Comparison of ENCODE assay signal across 8 cellular contexts in genomic region chr2:219388127-219388844, GRCh38. TPM values are rescaled to one million over a fixed set of nuclear protein-coding genes. Genes with fewer than 3 reads are reported as not detected.
A peak's percentile ranks its signal among the peaks of the same experiment; 100 is the strongest.
DNase-seq lines count a peak whose midpoint lies in the region; ATAC-seq and TF ChIP-seq lines count a peak whose summit lies in the region.

No MANE protein-coding gene starts in this region.

- H3K4me3 ChIP-seq in HAP-1, result peak overlapping the region; percentile 30
- H3K4me3 ChIP-seq in Loucy (ENCODE audit: low read length, poor library complexity, severe bottlenecking), result peak overlapping the region; percentile 73

- H3K36me3 ChIP-seq in ES-I3 (ENCODE audit: insufficient read depth, low read length), result peaks cover 8% of the 10 kb centered on the region; the same call in 1 of the 2 replicates
- H3K36me3 ChIP-seq in HAP-1 (replicated peaks), result peaks cover 18% of the 10 kb centered on the region
- H3K36me3 ChIP-seq in Loucy (ENCODE audit: insufficient read depth, low read length), result peaks cover 9% of the 10 kb centered on the region; the same call in 1 of the 2 replicates

- H3K9me3 Mint-ChIP-seq in neural crest cell, result no peaks in the 10 kb centered on the region
- no peaks in the 10 kb centered on the region for H3K9me3 Mint-ChIP-seq in stimulated activated naive CD8-positive, alpha-beta T cell treated with anti-CD3 and anti-CD28 coated beads, Interleukin-15, amount 100 ng/mL, for 72 hours

- H3K4me2 ChIP-seq in Loucy (ENCODE audit: low read depth, low read length, poor library complexity, severe bottlenecking), result peak overlapping the region; percentile 83

- no peaks in the 10 kb centered on the region for H3K27me3 ChIP-seq in HAP-1 (ENCODE audit: low read depth)
- H3K27me3 ChIP-seq in Loucy (ENCODE audit: insufficient read depth, low read length, poor library complexity, severe bottlenecking), result no peaks in the 10 kb centered on the region

- peak overlapping the region; percentile 84 for H3K4me3 Mint-ChIP-seq in neural crest cell
- peak overlapping the region; percentile 74 to 80 for H3K4me3 Mint-ChIP-seq in stimulated activated naive CD8-positive, alpha-beta T cell treated with anti-CD3 and anti-CD28 coated beads, Interleukin-15, amount 100 ng/mL, for 72 hours

- H3K79me2 ChIP-seq in Loucy (ENCODE audit: insufficient read depth, low read length), result peaks cover 23% of the 10 kb centered on the region

- TF ChIP-seq POLR2A in Raji (IDR thresholded peaks at IDR 0.05; ENCODE audit: insufficient read depth, low read depth, low read length), result peak; percentile 44

- no peak overlapping the region for H3K27ac Mint-ChIP-seq in neural crest cell (ENCODE audit: unreplicated experiment)
- peak overlapping the region; percentile 34 to 49 for H3K27ac Mint-ChIP-seq in stimulated activated naive CD8-positive, alpha-beta T cell treated with anti-CD3 and anti-CD28 coated beads, Interleukin-15, amount 100 ng/mL, for 72 hours

- H3F3A ChIP-seq in Loucy (ENCODE audit: low read depth), result no peaks in the 10 kb centered on the region

- in situ Hi-C loops in HAP-1 (cut with MboI; ENCODE audit: low sequenced_read_pairs), result no loop called here

- peak; percentile 81 for ATAC-seq in stimulated activated naive CD8-positive, alpha-beta T cell treated with anti-CD3 and anti-CD28 coated beads, Interleukin-15, amount 100 ng/mL, for 72 hours

- peaks cover 10% of the 10 kb centered on the region for H4K20me1 ChIP-seq in Loucy (ENCODE audit: insufficient read depth, low read length, poor library complexity, severe bottlenecking)

- H3K9me3 ChIP-seq in ES-I3 (ENCODE audit: control insufficient read depth, insufficient read depth, low read length), result no peaks in the 10 kb centered on the region
- peaks cover 3% of the 10 kb centered on the region; the same call in 1 of the 2 replicates for H3K9me3 ChIP-seq in HAP-1
- H3K9me3 ChIP-seq in Loucy (ENCODE audit: insufficient read depth, low read depth, low read length), result no peaks in the 10 kb centered on the region

- H3K9ac ChIP-seq in ES-I3 (ENCODE audit: low read depth, low read length), result peak overlapping the region; percentile 76
- H3K9ac ChIP-seq in Loucy (ENCODE audit: low read depth, low read length, poor library complexity, severe bottlenecking), result peak overlapping the region; percentile 69

- H3K27me3 Mint-ChIP-seq in neural crest cell (ENCODE audit: low read depth), result peaks cover 2% of the 10 kb centered on the region
- no peaks in the 10 kb centered on the region for H3K27me3 Mint-ChIP-seq in stimulated activated naive CD8-positive, alpha-beta T cell treated with anti-CD3 and anti-CD28 coated beads, Interleukin-15, amount 100 ng/mL, for 72 hours

- H2AFZ ChIP-seq in Loucy (ENCODE audit: low read length), result peak overlapping the region; percentile 97

- peaks cover 6% of the 10 kb centered on the region for H3K36me3 Mint-ChIP-seq in neural crest cell (ENCODE audit: low read depth)

- DNase-seq in HAP-1 (ENCODE audit: low spot score in 2 of 2), result peak; percentile 81 to 98
- peak; percentile 99 for DNase-seq in activated effector memory CD4-positive, alpha-beta T cell treated with anti-CD3 and anti-CD28 coated beads, Interleukin-2, amount 50 U/mL, for 16 hours
- DNase-seq in fibroblast of the conjunctiva (ENCODE audit: low read depth), result peak; percentile 92
- peak; percentile 96 for DNase-seq in neural crest cell (ENCODE audit: low read depth, low spot score)
- DNase-seq in stimulated activated naive CD8-positive, alpha-beta T cell treated with anti-CD3 and anti-CD28 coated beads, Interleukin-15, amount 100 ng/mL, for 72 hours, result peak; percentile 98 to 100

- TF ChIP-seq CTCF in Loucy (conservative IDR thresholded peaks at IDR 0.05; ENCODE audit: low read length) (peak; percentile 65), neural crest cell (conservative IDR thresholded peaks at IDR 0.05) (peak; percentile 65)

- H3K4me1 Mint-ChIP-seq in neural crest cell, result peaks cover 14% of the 10 kb centered on the region
- peaks cover 44% of the 10 kb centered on the region for H3K4me1 Mint-ChIP-seq in stimulated activated naive CD8-positive, alpha-beta T cell treated with anti-CD3 and anti-CD28 coated beads, Interleukin-15, amount 100 ng/mL, for 72 hours

- H3K4me1 ChIP-seq in ES-I3 (ENCODE audit: insufficient read depth, low read length), result no peaks in the 10 kb centered on the region
- H3K4me1 ChIP-seq in HAP-1, result peaks cover 6% of the 10 kb centered on the region
- peaks cover 18% of the 10 kb centered on the region for H3K4me1 ChIP-seq in Loucy (ENCODE audit: insufficient read depth, low read length, poor library complexity, severe bottlenecking)

- H3K9me2 ChIP-seq in Loucy (replicated peaks; ENCODE audit: low read depth, low read length), result no peaks in the 10 kb centered on the region

RNA-seq across cellular contexts. Expression of gene DNPEP, which starts 0.6 kb away (rescaled TPM):
- total RNA-seq in neural crest cell, result 36.9 and 39.5 TPM in 2 replicates

RNA-seq across cellular contexts. Expression of gene DES, which starts 29.9 kb away (rescaled TPM):
- total RNA-seq in neural crest cell, result 0.28 TPM in 1 of 2 replicates, not detected in the other

RNA-seq across cellular contexts. Expression of gene SPEG, which starts 46.4 kb away (rescaled TPM):
- total RNA-seq in neural crest cell, result 13.4 and 17.5 TPM in 2 replicates

RNA-seq across cellular contexts. Expression of gene RESP18, which starts 55.7 kb away (rescaled TPM):
- not detected in 2 replicates for total RNA-seq in neural crest cell

Comparison
In these comparisons a context has a peak if more than half of its experiments do, and no peak if none do; other contexts are left out.
1. Peak in every context shown above with its lines: DNase-seq, ATAC-seq and H3K4me3 ChIP-seq.